1 cellular context compared by ENCODE assay signal in genomic region chr1:30720271-30721223, GRCh38.
TF ChIP-seq lines count a peak whose summit lies in the region.

No MANE protein-coding gene starts in this region.

TF ChIP-seq in K562, 482 proteins besides CTCF, POLR2A, EP300 and RAD21 (continued from another document):
- TF ChIP-seq, protein P1, sequence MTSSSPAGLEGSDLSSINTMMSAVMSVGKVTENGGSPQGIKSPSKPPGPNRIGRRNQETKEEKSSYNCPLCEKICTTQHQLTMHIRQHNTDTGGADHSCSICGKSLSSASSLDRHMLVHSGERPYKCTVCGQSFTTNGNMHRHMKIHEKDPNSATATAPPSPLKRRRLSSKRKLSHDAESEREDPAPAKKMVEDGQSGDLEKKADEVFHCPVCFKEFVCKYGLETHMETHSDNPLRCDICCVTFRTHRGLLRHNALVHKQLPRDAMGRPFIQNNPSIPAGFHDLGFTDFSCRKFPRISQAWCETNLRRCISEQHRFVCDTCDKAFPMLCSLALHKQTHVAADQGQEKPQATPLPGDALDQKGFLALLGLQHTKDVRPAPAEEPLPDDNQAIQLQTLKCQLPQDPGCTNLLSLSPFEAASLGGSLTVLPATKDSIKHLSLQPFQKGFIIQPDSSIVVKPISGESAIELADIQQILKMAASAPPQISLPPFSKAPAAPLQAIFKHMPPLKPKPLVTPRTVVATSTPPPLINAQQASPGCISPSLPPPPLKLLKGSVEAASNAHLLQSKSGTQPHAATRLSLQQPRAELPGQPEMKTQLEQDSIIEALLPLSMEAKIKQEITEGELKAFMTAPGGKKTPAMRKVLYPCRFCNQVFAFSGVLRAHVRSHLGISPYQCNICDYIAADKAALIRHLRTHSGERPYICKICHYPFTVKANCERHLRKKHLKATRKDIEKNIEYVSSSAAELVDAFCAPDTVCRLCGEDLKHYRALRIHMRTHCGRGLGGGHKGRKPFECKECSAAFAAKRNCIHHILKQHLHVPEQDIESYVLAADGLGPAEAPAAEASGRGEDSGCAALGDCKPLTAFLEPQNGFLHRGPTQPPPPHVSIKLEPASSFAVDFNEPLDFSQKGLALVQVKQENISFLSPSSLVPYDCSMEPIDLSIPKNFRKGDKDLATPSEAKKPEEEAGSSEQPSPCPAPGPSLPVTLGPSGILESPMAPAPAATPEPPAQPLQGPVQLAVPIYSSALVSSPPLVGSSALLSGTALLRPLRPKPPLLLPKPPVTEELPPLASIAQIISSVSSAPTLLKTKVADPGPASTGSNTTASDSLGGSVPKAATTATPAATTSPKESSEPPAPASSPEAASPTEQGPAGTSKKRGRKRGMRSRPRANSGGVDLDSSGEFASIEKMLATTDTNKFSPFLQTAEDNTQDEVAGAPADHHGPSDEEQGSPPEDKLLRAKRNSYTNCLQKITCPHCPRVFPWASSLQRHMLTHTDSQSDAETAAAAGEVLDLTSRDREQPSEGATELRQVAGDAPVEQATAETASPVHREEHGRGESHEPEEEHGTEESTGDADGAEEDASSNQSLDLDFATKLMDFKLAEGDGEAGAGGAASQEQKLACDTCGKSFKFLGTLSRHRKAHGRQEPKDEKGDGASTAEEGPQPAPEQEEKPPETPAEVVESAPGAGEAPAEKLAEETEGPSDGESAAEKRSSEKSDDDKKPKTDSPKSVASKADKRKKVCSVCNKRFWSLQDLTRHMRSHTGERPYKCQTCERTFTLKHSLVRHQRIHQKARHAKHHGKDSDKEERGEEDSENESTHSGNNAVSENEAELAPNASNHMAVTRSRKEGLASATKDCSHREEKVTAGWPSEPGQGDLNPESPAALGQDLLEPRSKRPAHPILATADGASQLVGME (CRISPR knock-in tag; IDR thresholded peaks at IDR 0.05), result 0 out of 2 replicates have a peak, but pooled peaks have one; percentile 62
- TF ChIP-seq ILF3 (IDR thresholded peaks at IDR 0.05; ENCODE audit: borderline replicate concordance) (no peak), PRDM10 (IDR thresholded peaks at IDR 0.05; ENCODE audit: partially characterized antibody) (no peak), CHD4 (IDR thresholded peaks at IDR 0.05; ENCODE audit: insufficient read depth, insufficient replicate concordance, low read depth, low read length, poor library complexity, severe bottlenecking) (peak; percentile 47), KDM5B (IDR thresholded peaks at IDR 0.05; ENCODE audit: insufficient replicate concordance, low read depth, low read length) (peak; percentile 25), MTA3 (IDR thresholded peaks at IDR 0.05; ENCODE audit: borderline replicate concordance) (no peak), BCOR (IDR thresholded peaks at IDR 0.05) (peak; percentile 97), ZNF589 (CRISPR knock-in tag; IDR thresholded peaks at IDR 0.05; ENCODE audit: low read depth) (no peak), PHF20 (IDR thresholded peaks at IDR 0.05; ENCODE audit: partially characterized antibody) (peak; percentile 56), BRD9 (IDR thresholded peaks at IDR 0.05; ENCODE audit: low read depth, partially characterized antibody) (no peak), RBM25 (IDR thresholded peaks at IDR 0.05; ENCODE audit: low read depth, low read length, severe bottlenecking) (peak; percentile 91), NRF1 (conservative IDR thresholded peaks at IDR 0.05 in 1 of 2, IDR thresholded peaks at IDR 0.05 in 1 of 2) (no peak), ZNF79 (CRISPR knock-in tag; IDR thresholded peaks at IDR 0.05; ENCODE audit: low read depth) (no peak), ZFX (CRISPR knock-in tag; IDR thresholded peaks at IDR 0.05) (no peak), EWSR1 (IDR thresholded peaks at IDR 0.05; ENCODE audit: borderline replicate concordance, low read depth, partially characterized antibody) (no peak), CBX1 (IDR thresholded peaks at IDR 0.05; ENCODE audit: low read depth) (peak; percentile 75; the same call in 1 of the 2 replicates), BACH1 (tag; IDR thresholded peaks at IDR 0.05) (no peak), MAZ (CRISPR knock-in tag; conservative IDR thresholded peaks at IDR 0.05 in 1 of 2, IDR thresholded peaks at IDR 0.05 in 1 of 2) (no peak), MAFG (tag; conservative IDR thresholded peaks at IDR 0.05) (no peak), JUNB (CRISPR knock-in tag; conservative IDR thresholded peaks at IDR 0.05) (no peak), ZNF445 (CRISPR knock-in tag; IDR thresholded peaks at IDR 0.05; ENCODE audit: low read depth) (0 out of 2 replicates have a peak, but pooled peaks have one; percentile 16), E2F3 (CRISPR knock-in tag; IDR thresholded peaks at IDR 0.05) (no peak), RUNX1 (IDR thresholded peaks at IDR 0.05; ENCODE audit: low read depth) (no peak), TFE3 (CRISPR knock-in tag; IDR thresholded peaks at IDR 0.05) (no peak)
- TF ChIP-seq, protein P2, sequence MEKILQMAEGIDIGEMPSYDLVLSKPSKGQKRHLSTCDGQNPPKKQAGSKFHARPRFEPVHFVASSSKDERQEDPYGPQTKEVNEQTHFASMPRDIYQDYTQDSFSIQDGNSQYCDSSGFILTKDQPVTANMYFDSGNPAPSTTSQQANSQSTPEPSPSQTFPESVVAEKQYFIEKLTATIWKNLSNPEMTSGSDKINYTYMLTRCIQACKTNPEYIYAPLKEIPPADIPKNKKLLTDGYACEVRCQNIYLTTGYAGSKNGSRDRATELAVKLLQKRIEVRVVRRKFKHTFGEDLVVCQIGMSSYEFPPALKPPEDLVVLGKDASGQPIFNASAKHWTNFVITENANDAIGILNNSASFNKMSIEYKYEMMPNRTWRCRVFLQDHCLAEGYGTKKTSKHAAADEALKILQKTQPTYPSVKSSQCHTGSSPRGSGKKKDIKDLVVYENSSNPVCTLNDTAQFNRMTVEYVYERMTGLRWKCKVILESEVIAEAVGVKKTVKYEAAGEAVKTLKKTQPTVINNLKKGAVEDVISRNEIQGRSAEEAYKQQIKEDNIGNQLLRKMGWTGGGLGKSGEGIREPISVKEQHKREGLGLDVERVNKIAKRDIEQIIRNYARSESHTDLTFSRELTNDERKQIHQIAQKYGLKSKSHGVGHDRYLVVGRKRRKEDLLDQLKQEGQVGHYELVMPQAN (IDR thresholded peaks at IDR 0.05; ENCODE audit: borderline replicate concordance), result 0 out of 2 replicates have a peak, but pooled peaks have one; percentile 23
